Comparison of ENCODE assay signal across 14 cellular contexts in the genomic region with DNA sequence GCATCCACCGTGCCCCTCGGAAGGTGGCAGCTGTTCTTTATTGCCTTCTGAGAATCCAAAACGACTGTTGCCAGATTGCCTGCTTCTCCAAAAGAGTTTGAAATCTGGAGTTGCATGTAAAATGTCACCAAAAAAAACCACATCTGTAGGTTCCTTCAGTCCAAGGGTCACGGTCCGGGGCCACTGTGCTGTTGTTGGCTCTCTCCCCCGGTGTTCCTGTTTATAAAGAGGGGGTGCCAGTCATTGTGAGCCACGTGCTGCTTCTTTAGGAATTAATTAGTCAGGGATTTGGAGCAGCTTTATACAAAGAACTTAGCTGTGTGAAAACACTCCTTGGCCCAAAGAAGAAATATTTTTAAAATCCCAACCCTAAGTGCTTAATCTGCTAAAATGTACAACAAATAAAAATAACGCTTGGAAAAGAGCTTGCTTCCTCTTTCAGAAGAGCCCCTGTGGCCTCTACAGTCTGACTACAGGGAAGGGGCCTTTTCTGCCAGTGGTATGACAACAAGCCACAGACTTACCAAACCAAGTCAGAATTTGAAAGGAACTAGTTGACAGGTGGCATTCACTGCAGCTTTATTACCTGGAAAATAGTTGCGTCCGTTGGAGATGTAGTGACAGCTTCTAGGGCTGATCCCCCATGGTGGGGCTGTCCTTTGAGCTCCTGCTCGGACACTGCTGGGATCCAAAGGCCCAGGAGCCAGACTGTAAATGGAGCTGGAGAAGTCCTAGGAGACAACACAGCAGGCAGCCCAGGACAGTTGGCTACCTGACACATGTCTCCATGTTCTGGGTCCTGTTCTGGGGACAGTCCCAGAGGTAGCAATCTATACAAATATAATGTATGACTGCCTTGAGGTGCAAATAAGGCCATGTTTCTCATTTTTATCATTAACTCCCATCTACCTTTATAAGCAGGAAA.
DNase-seq lines count a peak whose midpoint lies in the region; ATAC-seq and TF ChIP-seq lines count a peak whose summit lies in the region.
"Had no signal": no experiment of that assay in that cellular context is flagged by ENCODE, and none has a peak within 500 bp of the region (broad histone marks: within the 10 kb centered on the region; RNA-seq: fewer than 3 reads in every experiment).

No MANE protein-coding gene starts in this region.

- H3K4me3 Mint-ChIP-seq in naive B cell (peak overlapping the region in 5 of 8 donors; percentile 10 to 64 (median 57)), endodermal cell (no peak overlapping the region)

- H3K27me3 Mint-ChIP-seq in naive B cell (no peaks in the 10 kb centered on the region), endodermal cell (ENCODE audit: insufficient read depth) (no peaks in the 10 kb centered on the region)
- H3K27me3 Mint-ChIP-seq: IgD-negative memory B cell had no signal

- H3K4me1 Mint-ChIP-seq in naive B cell (peaks cover 18 to 29% (median 27%) of the 10 kb centered on the region in 3 donors), endodermal cell (peaks cover 13% of the 10 kb centered on the region)

- ATAC-seq in HG02981 (IDR thresholded peaks at IDR 0.05; ENCODE audit: unreplicated experiment) (peak; percentile 57), naive B cell (ENCODE audit: low read depth in 2 of 2) (peak; percentile 63 to 83), gastrocnemius medialis (no peak)
- ATAC-seq: foreskin keratinocyte had no signal

- H3K36me3 ChIP-seq in gastrocnemius medialis = no peaks in the 10 kb centered on the region
- H3K36me3 ChIP-seq in endodermal cell (ENCODE audit: control insufficient read depth, insufficient read depth, low read length) = no peaks in the 10 kb centered on the region

- no peak overlapping the region for H3K4me3 ChIP-seq in gastrocnemius medialis
- no peak overlapping the region for H3K4me3 ChIP-seq in endodermal cell (ENCODE audit: low read length)

- 83 to 85% methylated on average over 8 to 11 of the region's 11 CpGs for WGBS in endodermal cell (ENCODE audit: insufficient coverage in 1 of 2, insufficient read length in 1 of 2), 2 experiments

- H3K27ac ChIP-seq in gastrocnemius medialis (no peak overlapping the region), endodermal cell (ENCODE audit: low read depth, low read length) (no peak overlapping the region)
- H3K27ac ChIP-seq: foreskin keratinocyte had no signal

- H3K9me3 Mint-ChIP-seq in naive B cell = peaks cover 0 to 2% (median 0%) of the 10 kb centered on the region in 7 donors
- H3K9me3 Mint-ChIP-seq in endodermal cell = no peaks in the 10 kb centered on the region
- H3K9me3 Mint-ChIP-seq: IgD-negative memory B cell had no signal

- TF ChIP-seq POLR2A in gastrocnemius medialis (IDR thresholded peaks at IDR 0.05) = no peak

- no peak for TF ChIP-seq CTCF in gastrocnemius medialis (IDR thresholded peaks at IDR 0.05 in 4 of 5, conservative IDR thresholded peaks at IDR 0.05 in 1 of 5)
- TF ChIP-seq CTCF in endodermal cell (conservative IDR thresholded peaks at IDR 0.05) = no peak

- H3K4me1 ChIP-seq in gastrocnemius medialis = no peaks in the 10 kb centered on the region
- H3K4me1 ChIP-seq in endodermal cell (ENCODE audit: control insufficient read depth, insufficient read depth, low read length) = no peaks in the 10 kb centered on the region
- H3K4me1 ChIP-seq: foreskin keratinocyte had no signal

- intact Hi-C loops in gastrocnemius medialis (cut with DNase I; ENCODE audit: low total_unique reads) = no loop called here

- no peak overlapping the region for H3K9ac ChIP-seq in endodermal cell (ENCODE audit: extremely low read depth, low read length, poor library complexity, severe bottlenecking)

- DNase-seq in GDM1 (lab: John Stamatoyannopoulos, UW) (peak; percentile 44), SIG-M5 treated with dmso at 0.1 percent for 504 hours (lab: John Stamatoyannopoulos, UW; ENCODE audit: unreplicated experiment) (peak; percentile 92), naive B cell (no peak), gastrocnemius medialis (no peak), endodermal cell (no peak), midbrain (lab: John Stamatoyannopoulos, UW) (no peak), NCI-H1694 (lab: John Stamatoyannopoulos, UW) (no peak)
- DNase-seq: activated CD8-positive, alpha-beta memory T cell treated with anti-CD3 and anti-CD28 coated beads, Interleukin-2, amount 50 U/mL, for 48 hours; dorsolateral prefrontal cortex; islet precursor cell; NCI-H2171 had no signal

- H3K27me3 ChIP-seq in gastrocnemius medialis (no peaks in the 10 kb centered on the region), endodermal cell (ENCODE audit: control insufficient read depth, insufficient read depth, low read length, poor library complexity, severe bottlenecking) (no peaks in the 10 kb centered on the region)
- H3K27me3 ChIP-seq: dorsolateral prefrontal cortex had no signal

- in situ Hi-C loops in gastrocnemius medialis (cut with MboI; ENCODE audit: low sequenced_read_pairs in 4 of 4) = loop anchor here (25.0 kb wide), 4 partner anchors 258 to 683 kb away; no protein-coding TSS in a partner anchor

- H3K9me3 ChIP-seq in gastrocnemius medialis = no peaks in the 10 kb centered on the region
- H3K9me3 ChIP-seq in endodermal cell (ENCODE audit: control insufficient read depth, low read length) = no peaks in the 10 kb centered on the region

- H3K36me3 Mint-ChIP-seq in naive B cell (peaks cover 7 to 9% of the 10 kb centered on the region in 2 donors), endodermal cell (ENCODE audit: low read depth) (no peaks in the 10 kb centered on the region)

- H3K27ac Mint-ChIP-seq in naive B cell (peak overlapping the region in 1 of 6 donors; percentile 17), endodermal cell (no peak overlapping the region)

Comparison
In these comparisons a context has a peak if more than half of its experiments do, and no peak if none do; other contexts are left out.
1. DNase-seq: peak in GDM1 (single experiment) and SIG-M5 treated with dmso at 0.1 percent for 504 hours (single experiment); none in naive B cell (single experiment), gastrocnemius medialis (0 of 2), endodermal cell (single experiment), midbrain (single experiment) and NCI-H1694 (single experiment).
2. ATAC-seq: peak in HG02981 (single experiment) and naive B cell (2 of 2); none in gastrocnemius medialis (0 of 2).